ENCODE assay signal across 29 cellular contexts in the genomic region with DNA sequence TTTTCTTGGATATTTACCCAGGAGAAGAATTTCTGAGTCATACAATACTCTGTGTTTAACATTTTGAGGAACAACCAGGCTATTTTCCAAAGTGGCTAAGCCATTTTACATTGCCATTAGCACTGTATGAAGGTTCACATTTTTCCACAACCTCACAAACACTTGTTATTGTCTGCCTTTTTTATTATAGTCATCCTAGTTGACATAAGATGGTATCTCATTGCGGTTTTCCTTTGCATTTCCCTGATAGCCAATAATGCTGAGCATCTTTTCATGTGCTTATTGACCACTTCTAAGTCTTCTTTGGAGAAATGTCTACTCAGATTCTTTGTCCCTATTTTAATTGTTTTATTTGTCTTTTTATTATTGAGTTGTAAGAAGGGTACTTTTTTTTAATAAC.
"Had no signal": no experiment of that assay in that cellular context is flagged by ENCODE, and none has a peak within 500 bp of the region (broad histone marks: within the 10 kb centered on the region; RNA-seq: fewer than 3 reads in every experiment).

No MANE protein-coding gene starts in this region.

- DNase-seq: activated B cell treated with CpG ODN at 0.5 μM for 24 hours; activated CD4-positive, alpha-beta T cell treated with anti-CD3 and anti-CD28 coated beads for 48 hours; activated CD4-positive, alpha-beta T cell treated with anti-CD3 and anti-CD28 coated beads, Interleukin-2, amount 50 U/mL, for 1 hour; activated CD4-positive, alpha-beta T cell treated with anti-CD3 and anti-CD28 coated beads, Interleukin-2, amount 50 U/mL, for 48 hours; activated CD8-positive, alpha-beta memory T cell treated with anti-CD3 and anti-CD28 coated beads for 24 hours; activated CD8-positive, alpha-beta T cell treated with anti-CD3 and anti-CD28 coated beads for 36 hours; activated effector memory CD4-positive, alpha-beta T cell treated with Interleukin-2 at 50 U/mL for 16 hours; activated gamma-delta T cell treated with Interleukin-2 at 50 U/mL for 16 hours; activated naive CD4-positive, alpha-beta T cell treated with anti-CD3 and anti-CD28 coated beads, Interleukin-2, amount 50 U/mL, for 16 hours; activated naive CD4-positive, alpha-beta T cell treated with Interleukin-2 at 50 U/mL for 16 hours; activated T-cell treated with anti-CD3 and anti-CD28 coated beads, Interleukin-2, amount 50 U/mL, for 4 hours; amniotic stem cell; anterior cingulate cortex; brain microvascular endothelial cell; dorsolateral prefrontal cortex; effector memory CD4-positive, alpha-beta T cell; endodermal cell; erythroblast; esophagus squamous epithelium; foreskin melanocyte; heart right ventricle; T-helper 17 cell; T1000; WERI-Rb-1 had no signal

- ATAC-seq: activated CD4-positive, CD25-positive, alpha-beta regulatory T cell treated with anti-CD3 and anti-CD28 coated beads, Interleukin-2, amount 50 U/mL, for 24 hours; activated CD8-positive, alpha-beta T cell treated with anti-CD3 and anti-CD28 coated beads for 36 hours; activated T-cell treated with anti-CD3 and anti-CD28 coated beads, Interleukin-2, amount 50 U/mL, for 4 hours; activated T-helper 17 cell treated with anti-CD3 and anti-CD28 coated beads, Interleukin-2, amount 50 U/mL, for 72 hours; gastroesophageal sphincter; heart right ventricle; T-helper 17 cell had no signal

- FAIRE-seq: astrocyte, bronchial epithelial cell had no signal
